18 cellular contexts compared by ENCODE assay signal in genomic region chr2:47288864-47289263, GRCh38.
DNase-seq lines count a peak whose midpoint lies in the region; ATAC-seq, FAIRE-seq and TF ChIP-seq lines count a peak whose summit lies in the region.
"Had no signal": no experiment of that assay in that cellular context is flagged by ENCODE, and none has a peak within 500 bp of the region (broad histone marks: within the 10 kb centered on the region; RNA-seq: fewer than 3 reads in every experiment).

No MANE protein-coding gene starts in this region.

- H3K27ac Mint-ChIP-seq in astrocyte (ENCODE audit: unreplicated experiment), result peak overlapping the region; percentile 44
- H3K27ac Mint-ChIP-seq: activated CD4-positive, alpha-beta memory T cell treated with anti-CD3 and anti-CD28 coated beads for 36 hours; stimulated activated memory B cell treated with anti-CD40 and anti-IgM and Interleukin-4, amounts not matched to agents 10 μg/mL and 1 μg/mL and 100 μg/mL, for 72 hours had no signal

- no peaks in the 10 kb centered on the region for H4K20me1 ChIP-seq in astrocyte (ENCODE audit: insufficient read depth, low read length)
- H4K20me1 ChIP-seq: BLaER1 had no signal

- no peak overlapping the region for H3K4me3 Mint-ChIP-seq in astrocyte (ENCODE audit: unreplicated experiment)
- H3K4me3 Mint-ChIP-seq: activated CD4-positive, alpha-beta memory T cell treated with anti-CD3 and anti-CD28 coated beads for 36 hours; stimulated activated memory B cell treated with anti-CD40 and anti-IgM and Interleukin-4, amounts not matched to agents 10 μg/mL and 1 μg/mL and 100 μg/mL, for 72 hours had no signal

- peaks cover 25% of the 10 kb centered on the region for H3K4me1 Mint-ChIP-seq in astrocyte (ENCODE audit: low read depth, unreplicated experiment)
- H3K4me1 Mint-ChIP-seq: stimulated activated memory B cell treated with anti-CD40 and anti-IgM and Interleukin-4, amounts not matched to agents 10 μg/mL and 1 μg/mL and 100 μg/mL, for 72 hours had no signal

- no peaks in the 10 kb centered on the region for H3K36me3 Mint-ChIP-seq in astrocyte (ENCODE audit: low read depth, unreplicated experiment)
- H3K36me3 Mint-ChIP-seq: activated CD4-positive, alpha-beta memory T cell treated with anti-CD3 and anti-CD28 coated beads for 36 hours; stimulated activated memory B cell treated with anti-CD40 and anti-IgM and Interleukin-4, amounts not matched to agents 10 μg/mL and 1 μg/mL and 100 μg/mL, for 72 hours had no signal

- no peaks in the 10 kb centered on the region for H3K36me3 ChIP-seq in astrocyte (ENCODE audit: insufficient read depth, low read length)
- H3K36me3 ChIP-seq: BLaER1 had no signal

- no peaks in the 10 kb centered on the region for H3K79me2 ChIP-seq in astrocyte (ENCODE audit: insufficient read depth, low read length)

- POLR2A ChIA-PET in AG04449 (lab: Yijun Ruan, JAX), result no interaction called here

- no peak for FAIRE-seq in astrocyte (lab: Jason Lieb, UNC)
- FAIRE-seq: colon, kidney had no signal

- no peaks in the 10 kb centered on the region for H3K9me3 ChIP-seq in astrocyte (ENCODE audit: insufficient read depth, low read depth, low read length)
- H3K9me3 ChIP-seq: BLaER1 had no signal

- H3K4me3 ChIP-seq in AG04449 (ENCODE audit: low read depth, low read length) (no peak overlapping the region), astrocyte (ENCODE audit: insufficient read depth, low read depth, low read length) (no peak overlapping the region)
- H3K4me3 ChIP-seq: BLaER1 had no signal

- no peaks in the 10 kb centered on the region for H3K27me3 ChIP-seq in astrocyte (ENCODE audit: insufficient read depth, low read length)
- H3K27me3 ChIP-seq: BLaER1 had no signal

- TF ChIP-seq CTCF in AG04449 (IDR thresholded peaks at IDR 0.05; ENCODE audit: insufficient read depth, low read length, missing control alignments), result no peak
- TF ChIP-seq CTCF in astrocyte (IDR thresholded peaks at IDR 0.05; ENCODE audit: insufficient read depth, low read depth, low read length), result no peak

- DNase-seq in AG04449 (ENCODE audit: low read depth, low spot score) (peak; percentile 95), H4 (ENCODE audit: low spot score) (peak; percentile 31), astrocyte (ENCODE audit: low read depth) (peak; percentile 95), glomerular visceral epithelial cell (ENCODE audit: extremely low spot score) (peak; percentile 28), cerebellar cortex (ENCODE audit: low spot score) (no peak), DMS114 treated with DMSO at 0.1 percent for 48 hours (lab: John Stamatoyannopoulos, UW; ENCODE audit: unreplicated experiment) (no peak)
- DNase-seq in activated effector memory CD4-positive, alpha-beta T cell treated with anti-CD3 and anti-CD28 coated beads, Interleukin-2, amount 50 U/mL, for 16 hours, result no peak
- DNase-seq: activated CD4-positive, alpha-beta memory T cell treated with anti-CD3 and anti-CD28 coated beads for 36 hours; H7; kidney; NCI-H1105; NCI-H345; stimulated activated CD4-positive, alpha-beta T cell treated with anti-CD3 and anti-CD28 coated beads, Interleukin-4, amount 100 ng/mL, for 24 hours; T-helper 9 cell had no signal

- no peak for ATAC-seq in GM18867 (IDR thresholded peaks at IDR 0.05; ENCODE audit: unreplicated experiment)
- ATAC-seq: stimulated activated memory B cell treated with anti-CD40 and anti-IgM and Interleukin-4, amounts not matched to agents 10 μg/mL and 1 μg/mL and 100 μg/mL, for 72 hours had no signal

- H3K27ac ChIP-seq in astrocyte (ENCODE audit: low read depth, low read length), result peak overlapping the region; percentile 39
- H3K27ac ChIP-seq: BLaER1 had no signal

- no peaks in the 10 kb centered on the region for H3K9me3 Mint-ChIP-seq in astrocyte (ENCODE audit: unreplicated experiment)
- H3K9me3 Mint-ChIP-seq: activated CD4-positive, alpha-beta memory T cell treated with anti-CD3 and anti-CD28 coated beads for 36 hours; stimulated activated memory B cell treated with anti-CD40 and anti-IgM and Interleukin-4, amounts not matched to agents 10 μg/mL and 1 μg/mL and 100 μg/mL, for 72 hours had no signal

- H3K27me3 Mint-ChIP-seq in astrocyte (ENCODE audit: low read depth, unreplicated experiment), result no peaks in the 10 kb centered on the region
- H3K27me3 Mint-ChIP-seq: stimulated activated memory B cell treated with anti-CD40 and anti-IgM and Interleukin-4, amounts not matched to agents 10 μg/mL and 1 μg/mL and 100 μg/mL, for 72 hours had no signal

- no peak overlapping the region for H3K4me2 ChIP-seq in astrocyte (ENCODE audit: low read length)
- H3K4me2 ChIP-seq: BLaER1 had no signal

- H3K9ac ChIP-seq in astrocyte (ENCODE audit: low read length), result no peak overlapping the region
- H3K9ac ChIP-seq: BLaER1 had no signal

- no peak overlapping the region for H2AFZ ChIP-seq in astrocyte (ENCODE audit: low read depth, low read length)

- H3K4me1 ChIP-seq in astrocyte (ENCODE audit: insufficient read depth, low read length), result peaks cover 16% of the 10 kb centered on the region
- H3K4me1 ChIP-seq: BLaER1 had no signal

- CTCF ChIA-PET in AG04449 (lab: Yijun Ruan, JAX), result interaction anchor here (0.6 to 1.5 kb wide), 3 partner anchors 15 to 45 kb away, joined by 3 to 6 read pairs (median 3); no protein-coding TSS in a partner anchor

Comparison
In these comparisons a context has a peak if more than half of its experiments do, and no peak if none do; other contexts are left out.
1. DNase-seq: peak in AG04449 (single experiment), H4 (single experiment), astrocyte (single experiment) and glomerular visceral epithelial cell (single experiment); none in activated effector memory CD4-positive, alpha-beta T cell treated with anti-CD3 and anti-CD28 coated beads, Interleukin-2, amount 50 U/mL, for 16 hours (single experiment), cerebellar cortex (single experiment) and DMS114 treated with DMSO at 0.1 percent for 48 hours (single experiment).